Comparison of ENCODE assay signal across 25 cellular contexts in genomic region chr1:70863256-70863655, GRCh38.
"Had no signal": no experiment of that assay in that cellular context is flagged by ENCODE, and none has a peak within 500 bp of the region (broad histone marks: within the 10 kb centered on the region; RNA-seq: fewer than 3 reads in every experiment).

No MANE protein-coding gene starts in this region.

- H3K27ac ChIP-seq: pancreas, psoas muscle, sigmoid colon, testis, transverse colon had no signal

- H3K4me1 ChIP-seq: pancreas, psoas muscle, sigmoid colon, testis, transverse colon had no signal

- DNase-seq: activated CD4-positive, alpha-beta T cell treated with anti-CD3 and anti-CD28 coated beads for 1 hour; activated CD4-positive, alpha-beta T cell treated with anti-CD3 and anti-CD28 coated beads, Interleukin-2, amount 50 U/mL, for 1 hour; activated CD8-positive, alpha-beta T cell treated with anti-CD3 and anti-CD28 coated beads for 36 hours; activated T-cell treated with anti-CD3 and anti-CD28 coated beads, Interleukin-2, amount 50 U/mL, for 4 hours; anterior cingulate cortex; endodermal cell; foreskin fibroblast; head of caudate nucleus; hypothalamus; immature natural killer cell; kidney; left colon; mammary epithelial cell; midbrain; naive thymus-derived CD4-positive, alpha-beta T cell; pancreas; psoas muscle; sigmoid colon; stimulated activated CD4-positive, alpha-beta T cell treated with anti-CD3 and anti-CD28 coated beads, Interleukin-15, amount 100 ng/mL, for 24 hours; stimulated activated CD4-positive, alpha-beta T cell treated with anti-CD3 and anti-CD28 coated beads, Interleukin-2, amount 100 ng/mL, for 24 hours; stimulated activated naive B cell treated with anti-CD40 and anti-IgM and Interleukin-4, amounts not matched to agents 10 μg/mL and 1 μg/mL and 100 μg/mL, for 72 hours; T-helper 17 cell; T1000; testis; transverse colon had no signal

- H3K36me3 ChIP-seq: pancreas, sigmoid colon, transverse colon had no signal

- H3K27me3 ChIP-seq: pancreas, sigmoid colon, testis, transverse colon had no signal

- H3K9me3 ChIP-seq: pancreas, psoas muscle, testis, transverse colon had no signal

- H3K4me3 ChIP-seq: pancreas, psoas muscle, sigmoid colon, testis, transverse colon had no signal
